Comparison of ENCODE assay signal across 25 cellular contexts in genomic region chr15:63793046-63793483, GRCh38. TPM values are rescaled to one million over a fixed set of nuclear protein-coding genes. Genes with fewer than 3 reads are reported as not detected.
DNase-seq lines count a peak whose midpoint lies in the region; ATAC-seq, FAIRE-seq and TF ChIP-seq lines count a peak whose summit lies in the region.
"Had no signal": no experiment of that assay in that cellular context is flagged by ENCODE, and none has a peak within 500 bp of the region (broad histone marks: within the 10 kb centered on the region; RNA-seq: fewer than 3 reads in every experiment).

No MANE protein-coding gene starts in this region.

- H2AFZ ChIP-seq in K562 (ENCODE audit: low read depth, low read length), result no peak overlapping the region
- H2AFZ ChIP-seq in hepatocyte, result no peak overlapping the region
- H2AFZ ChIP-seq: PC-9 had no signal

- H3K4me3 ChIP-seq in K562, result peak overlapping the region; percentile 30; the same call in 1 of the 2 replicates
- H3K4me3 ChIP-seq in naive thymus-derived CD4-positive, alpha-beta T cell (ENCODE audit: low read length), result no peak overlapping the region
- no peak overlapping the region for H3K4me3 ChIP-seq in dorsolateral prefrontal cortex
- H3K4me3 ChIP-seq in hepatocyte, result no peak overlapping the region
- H3K4me3 ChIP-seq: PC-9, SJCRH30 had no signal

- 30% methylated on average over 6 of the region's 6 CpGs for WGBS in K562 (ENCODE audit: insufficient coverage, low coverage, missing lambda C conversion rate)
- WGBS in hepatocyte (ENCODE audit: low lambda C conversion rate, missing lambda C conversion rate), result 83% methylated on average over 6 of the region's 6 CpGs

- H3K27me3 ChIP-seq in K562 (ENCODE audit: control insufficient read depth in 2 of 2, insufficient read depth in 2 of 2, low read length in 2 of 2) (no peaks in the 10 kb centered on the region), dorsolateral prefrontal cortex (no peaks in the 10 kb centered on the region), hepatocyte (no peaks in the 10 kb centered on the region)
- H3K27me3 ChIP-seq in naive thymus-derived CD4-positive, alpha-beta T cell (ENCODE audit: control insufficient read depth in 2 of 2, insufficient read depth in 2 of 2, low read length in 2 of 2), result no peaks in the 10 kb centered on the region
- H3K27me3 ChIP-seq: SJCRH30 had no signal

- peak in 1 of 2 experiments; percentile 19; a peak in 1 of 4 replicates for TF ChIP-seq RAD21 in K562 (CRISPR knock-in tag; conservative IDR thresholded peaks at IDR 0.05 in 1 of 2, IDR thresholded peaks at IDR 0.05 in 1 of 2)

- no peak for DNase-seq in T-helper 17 cell
- DNase-seq in K562 (ENCODE audit: extremely low read depth in 1 of 4, low spot score in 3 of 4), result no peak
- no peak for DNase-seq in progenitor cell of endocrine pancreas (ENCODE audit: low spot score, unreplicated experiment)
- DNase-seq in naive thymus-derived CD4-positive, alpha-beta T cell, result no peak
- no peak for DNase-seq in dorsolateral prefrontal cortex
- DNase-seq in hepatocyte (ENCODE audit: low spot score), result no peak
- DNase-seq: C1 segment of cervical spinal cord; Caco-2; CD4-positive, alpha-beta memory T cell; DMS79; EL; GDM1; KBM-7; NCI-H2029; NCI-H446 treated with DMSO at 0.1 percent for 48 hours; NCI-H526; NCI-H82; NK-92 treated with Interleukin-12 subunit alpha and Interleukin-12 subunit beta, amount 100 ng/mL, for 24 hours; PC-9; SJCRH30 had no signal

- H3K27me3 Mint-ChIP-seq in T-helper 17 cell (no peaks in the 10 kb centered on the region), progenitor cell of endocrine pancreas (no peaks in the 10 kb centered on the region)
- H3K27me3 Mint-ChIP-seq in naive thymus-derived CD4-positive, alpha-beta T cell, result no peaks in the 10 kb centered on the region
- H3K27me3 Mint-ChIP-seq: CD4-positive, alpha-beta memory T cell had no signal

- H3K36me3 ChIP-seq in K562 (ENCODE audit: control insufficient read depth, insufficient read depth, low read length) (peaks cover 9% of the 10 kb centered on the region; the same call in 1 of the 3 replicates), hepatocyte (replicated peaks; ENCODE audit: insufficient read depth, low read depth) (no peaks in the 10 kb centered on the region)
- H3K36me3 ChIP-seq in naive thymus-derived CD4-positive, alpha-beta T cell (ENCODE audit: control insufficient read depth in 2 of 3, insufficient read depth in 3 of 3, low read length in 3 of 3), result no peaks in the 10 kb centered on the region
- H3K36me3 ChIP-seq: SJCRH30 had no signal

- H3K9me2 ChIP-seq in hepatocyte (replicated peaks; ENCODE audit: insufficient read depth), result no peaks in the 10 kb centered on the region

- no peak for FAIRE-seq in K562 (lab: Jason Lieb, UNC)
- FAIRE-seq: GM12892, HTR-8/SVneo had no signal

- no peak for TF ChIP-seq CTCF in K562 (IDR thresholded peaks at IDR 0.05 in 2 of 3, conservative IDR thresholded peaks at IDR 0.05 in 1 of 3; ENCODE audit: insufficient read depth in 2 of 3, low read depth in 1 of 3, low read length in 3 of 3)
- no peak for TF ChIP-seq CTCF in progenitor cell of endocrine pancreas (IDR thresholded peaks at IDR 0.05; ENCODE audit: unreplicated experiment)
- no peak for TF ChIP-seq CTCF in dorsolateral prefrontal cortex (IDR thresholded peaks at IDR 0.05 in 54 of 56, conservative IDR thresholded peaks at IDR 0.05 in 2 of 56; ENCODE audit: low read depth in 1 of 56, partially characterized antibody in 56 of 56)
- TF ChIP-seq CTCF in hepatocyte (IDR thresholded peaks at IDR 0.05; ENCODE audit: poor library complexity), result no peak

- no peaks in the 10 kb centered on the region for H3K9me1 ChIP-seq in K562 (ENCODE audit: control insufficient read depth, insufficient read depth, low read length)

- H3K36me3 Mint-ChIP-seq in T-helper 17 cell (ENCODE audit: low read depth) (no peaks in the 10 kb centered on the region), progenitor cell of endocrine pancreas (ENCODE audit: insufficient read depth) (peaks cover 15% of the 10 kb centered on the region)
- H3K36me3 Mint-ChIP-seq in naive thymus-derived CD4-positive, alpha-beta T cell, result peaks cover 0 to 33% (median 24%) of the 10 kb centered on the region in 5 donors

- ATAC-seq in T-helper 17 cell (peak; percentile 29), K562 (peak; percentile 53), GM19023 (IDR thresholded peaks at IDR 0.05; ENCODE audit: unreplicated experiment) (no peak)
- ATAC-seq in naive thymus-derived CD4-positive, alpha-beta T cell, result no peak
- ATAC-seq: HCT116, Right ventricle myocardium inferior had no signal

- CTCF ChIA-PET in K562 (lab: Yijun Ruan, JAX; ENCODE audit: low intra/inter-chr PET ratio), result no interaction called here
- CTCF ChIA-PET in naive thymus-derived CD4-positive, alpha-beta T cell (lab: Charles Lee), result no interaction called here

- peaks cover 18% of the 10 kb centered on the region for H3K9me3 Mint-ChIP-seq in progenitor cell of endocrine pancreas (ENCODE audit: low read depth)
- peaks cover 0 to 31% (median 10%) of the 10 kb centered on the region in 11 donors for H3K9me3 Mint-ChIP-seq in naive thymus-derived CD4-positive, alpha-beta T cell

- no peak for TF ChIP-seq EP300 in K562 (IDR thresholded peaks at IDR 0.05; ENCODE audit: low read length)

- peak overlapping the region; percentile 89 for H3K27ac ChIP-seq in K562 (ENCODE audit: extremely low read depth, low read depth, low read length)
- H3K27ac ChIP-seq in naive thymus-derived CD4-positive, alpha-beta T cell (ENCODE audit: low read depth, low read length), result no peak overlapping the region
- H3K27ac ChIP-seq in dorsolateral prefrontal cortex, result peak overlapping the region in 1 of 59 donors; percentile 4
- H3K27ac ChIP-seq in hepatocyte, result no peak overlapping the region
- H3K27ac ChIP-seq: PC-9, SJCRH30 had no signal

- H4K20me1 ChIP-seq in K562 (replicated peaks; ENCODE audit: control insufficient read depth, insufficient read depth, low read length) (no peaks in the 10 kb centered on the region), hepatocyte (ENCODE audit: insufficient read depth, poor library complexity, severe bottlenecking) (peaks cover 17% of the 10 kb centered on the region)

- peaks cover 21% of the 10 kb centered on the region for H3K4me1 Mint-ChIP-seq in T-helper 17 cell
- H3K4me1 Mint-ChIP-seq in progenitor cell of endocrine pancreas (ENCODE audit: low read depth), result peaks cover 2% of the 10 kb centered on the region
- H3K4me1 Mint-ChIP-seq in naive thymus-derived CD4-positive, alpha-beta T cell, result peaks cover 17 to 62% (median 47%) of the 10 kb centered on the region in 7 donors

- H3K79me2 ChIP-seq in K562 (ENCODE audit: control insufficient read depth, insufficient read depth, low read length), result peaks cover 93% of the 10 kb centered on the region
- H3K79me2 ChIP-seq in hepatocyte, result peaks cover 86% of the 10 kb centered on the region

- no TSS peak for BruUV-seq in K562 (replicated peaks; lab: Mats Ljungman, UMichigan)

- in situ Hi-C loops in K562 (cut with MboI), result no loop called here

- H3K27ac Mint-ChIP-seq in T-helper 17 cell (peak overlapping the region; percentile 56), progenitor cell of endocrine pancreas (peak overlapping the region; percentile 10)
- H3K27ac Mint-ChIP-seq in naive thymus-derived CD4-positive, alpha-beta T cell, result peak overlapping the region in 4 of 9 donors; percentile 27 to 68 (median 36)

- POLR2A ChIA-PET in K562 (lab: Yijun Ruan, JAX), result interaction anchor here (0.6 to 4.9 kb wide), 5 partner anchors 11 to 103 kb away, joined by 3 to 25 read pairs (median 3); no protein-coding TSS in a partner anchor
- POLR2A ChIA-PET in naive thymus-derived CD4-positive, alpha-beta T cell (lab: Charles Lee), result no interaction called here

- H3K4me3 Mint-ChIP-seq in T-helper 17 cell (no peak overlapping the region), progenitor cell of endocrine pancreas (ENCODE audit: low read depth) (no peak overlapping the region)
- peak overlapping the region in 2 of 10 donors; percentile 7 to 18 for H3K4me3 Mint-ChIP-seq in naive thymus-derived CD4-positive, alpha-beta T cell

- H3K9ac ChIP-seq in K562 (ENCODE audit: insufficient read depth in 1 of 2, low read depth in 2 of 2, low read length in 2 of 2), result peak overlapping the region; percentile 39 to 68; a peak in 3 of 4 replicates

- intact Hi-C loops in K562 (cut with micrococcal nuclease), result no loop called here
- intact Hi-C loops in naive thymus-derived CD4-positive, alpha-beta T cell (cut with micrococcal nuclease), result no loop called here
- intact Hi-C loops in dorsolateral prefrontal cortex (cut with DNase I), result no loop called here

- H3K9me3 ChIP-seq in T-helper 17 cell (ENCODE audit: control insufficient read depth, low read length, poor library complexity, severe bottlenecking), result no peaks in the 10 kb centered on the region
- peaks cover 2% of the 10 kb centered on the region; the same call in 1 of the 2 replicates for H3K9me3 ChIP-seq in K562 (replicated peaks; ENCODE audit: control insufficient read depth, insufficient read depth, low read depth, low read length)
- peaks cover 0 to 5% (median 0%) of the 10 kb centered on the region in 3 experiments for H3K9me3 ChIP-seq in naive thymus-derived CD4-positive, alpha-beta T cell (ENCODE audit: control insufficient read depth in 2 of 3, low read length in 3 of 3)
- no peaks in the 10 kb centered on the region for H3K9me3 ChIP-seq in hepatocyte (ENCODE audit: low read depth)
- H3K9me3 ChIP-seq: Caco-2 had no signal

- TF ChIP-seq POLR2A in K562 (conservative IDR thresholded peaks at IDR 0.05), result no peak

- H3K4me2 ChIP-seq in K562 (ENCODE audit: insufficient read depth, low read length) (peak overlapping the region; percentile 71), hepatocyte (no peak overlapping the region)
- H3K4me2 ChIP-seq: PC-9 had no signal

- peaks cover 0 to 11% of the 10 kb centered on the region in 2 experiments; a peak in 4 of 5 replicates for H3K4me1 ChIP-seq in K562 (replicated peaks in 1 of 2; ENCODE audit: control insufficient read depth in 2 of 2, insufficient read depth in 2 of 2, low read length in 2 of 2)
- peaks cover 0 to under 1% of the 10 kb centered on the region in 2 donors for H3K4me1 ChIP-seq in naive thymus-derived CD4-positive, alpha-beta T cell (ENCODE audit: control insufficient read depth in 2 of 2, insufficient read depth in 2 of 2, low read length in 2 of 2)
- H3K4me1 ChIP-seq in hepatocyte (ENCODE audit: insufficient read depth), result no peaks in the 10 kb centered on the region
- H3K4me1 ChIP-seq: Caco-2, SJCRH30 had no signal

RNA-seq across cellular contexts. Expression of gene HERC1, which starts 40.7 kb away (rescaled TPM):
- total RNA-seq in T-helper 17 cell (100 to 1,000 TPM; 252 to 271 TPM), K562 (2014; rRNA removed) (91.9 and 93.1 TPM in 2 replicates), K562 (2014; rRNA removed; fragmentation: Illumina TruSeq; extraction: Trizol) (79.2 and 88.1 TPM in 2 replicates), K562 (2015; rRNA removed; fragmentation: Illumina TruSeq; extraction: Trizol) (90.4 and 92.6 TPM in 2 replicates), K562 (2021) (103 and 108 TPM in 2 replicates), progenitor cell of endocrine pancreas (62.2 and 68.6 TPM in 2 replicates), dorsolateral prefrontal cortex (100 to 1,000 TPM; 183 to 324 (median 251) TPM), hepatocyte (70.1 and 86.1 TPM in 2 replicates)
- 151 and 399 TPM in 2 replicates for total RNA-seq in K562 (2011; cell fraction: chromatin; rRNA removed; ENCODE audit: low replicate concordance)
- 94.9 and 123 TPM in 2 replicates for total RNA-seq in K562 (2011; cell fraction: nucleolus; rRNA removed)
- 139 and 141 TPM in 2 replicates for total RNA-seq in K562 (2011; cell fraction: nucleoplasm; rRNA removed)
- polyA plus RNA-seq in K562 (2011; rRNA removed) (43.9 and 48.3 TPM in 2 replicates), K562 (2014; fragmentation: Illumina TruSeq; extraction: Trizol) (79.0 and 89.9 TPM in 2 replicates), K562 (2014; fragmentation: Nextera tagmentation; extraction: Ambion mirVana) (10 to 100 TPM; 24.5 to 42.4 TPM), K562 (2014; rRNA removed) (70.7 and 83.4 TPM in 2 replicates), hepatocyte (18.0 and 24.6 TPM in 2 replicates)
- 46.7 and 50.5 TPM in 2 replicates for polyA plus RNA-seq in K562 (2011; cell fraction: cytosol; rRNA removed)
- 125 and 130 TPM in 2 replicates for polyA plus RNA-seq in K562 (2011; cell fraction: nucleus; rRNA removed)
- polyA plus RNA-seq in K562 (2012), result 68.9 and 92.0 TPM in 2 replicates
- 115 and 136 TPM in 2 replicates for polyA minus RNA-seq in K562 (2011; rRNA and poly(A)+ RNA removed)
- 56.8 and 74.4 TPM in 2 replicates for polyA minus RNA-seq in K562 (2011; cell fraction: cytosol; rRNA and poly(A)+ RNA removed)
- polyA minus RNA-seq in K562 (2011; cell fraction: nucleus; rRNA and poly(A)+ RNA removed), result 75.0 and 142 TPM in 2 replicates
- 100 to 1,000 TPM; 121 to 244 (median 172) TPM for total RNA-seq in naive thymus-derived CD4-positive, alpha-beta T cell
- polyA plus RNA-seq in naive thymus-derived CD4-positive, alpha-beta T cell, result 10 to 100 TPM; 37.8 to 45.7 TPM

Comparison
In these comparisons a context has a peak if more than half of its experiments do, and no peak if none do; other contexts are left out.
1. ATAC-seq: peak in T-helper 17 cell (single experiment) and K562 (single experiment); none in naive thymus-derived CD4-positive, alpha-beta T cell (single experiment) and GM19023 (single experiment).